8 cellular contexts compared by ENCODE assay signal in genomic region chr19:13621413-13621812, GRCh38.
DNase-seq lines count a peak whose midpoint lies in the region; ATAC-seq and TF ChIP-seq lines count a peak whose summit lies in the region.

No MANE protein-coding gene starts in this region.

- DNase-seq in GM20000 (ENCODE audit: low spot score): no peak
- peak; percentile 28 for DNase-seq in RPMI8226
- peak; percentile 57 for DNase-seq in dermis blood vessel endothelial cell
- DNase-seq in stimulated activated CD4-positive, alpha-beta T cell treated with anti-CD3 and anti-CD28 coated beads, Interleukin-15, amount 100 ng/mL, for 24 hours: peak; percentile 66
- no peak for DNase-seq in cortex of kidney (lab: John Stamatoyannopoulos, UW)
- no peak for DNase-seq in GF-D8 (lab: John Stamatoyannopoulos, UW)
- DNase-seq in lower lobe of right lung: no peak

- no peak overlapping the region for H3K27ac ChIP-seq in lower lobe of right lung

- intact Hi-C loops in lower lobe of right lung (cut with DNase I): no loop called here

- no peaks in the 10 kb centered on the region for H3K9me3 ChIP-seq in lower lobe of right lung

- no peaks in the 10 kb centered on the region for H3K36me3 ChIP-seq in lower lobe of right lung

- TF ChIP-seq CTCF in GM20000 (IDR thresholded peaks at IDR 0.05; ENCODE audit: extremely low read depth, missing control alignments) (peak; percentile 19), lower lobe of right lung (IDR thresholded peaks at IDR 0.05) (no peak)

- H3K4me1 ChIP-seq in lower lobe of right lung: no peaks in the 10 kb centered on the region

- H3K27me3 ChIP-seq in lower lobe of right lung (ENCODE audit: low read depth): peaks cover 48% of the 10 kb centered on the region

- no peak overlapping the region for H3K4me3 ChIP-seq in lower lobe of right lung

- ATAC-seq in lower lobe of right lung (no peak), GM21717 (IDR thresholded peaks at IDR 0.05; ENCODE audit: unreplicated experiment) (no peak)

Comparison
In these comparisons a context has a peak if more than half of its experiments do, and no peak if none do; other contexts are left out.
1. DNase-seq: peak in RPMI8226 (single experiment), dermis blood vessel endothelial cell (single experiment) and stimulated activated CD4-positive, alpha-beta T cell treated with anti-CD3 and anti-CD28 coated beads, Interleukin-15, amount 100 ng/mL, for 24 hours (single experiment); none in GM20000 (single experiment), cortex of kidney (single experiment), GF-D8 (single experiment) and lower lobe of right lung (single experiment).